11 cellular contexts compared by ENCODE assay signal in the genomic region with DNA sequence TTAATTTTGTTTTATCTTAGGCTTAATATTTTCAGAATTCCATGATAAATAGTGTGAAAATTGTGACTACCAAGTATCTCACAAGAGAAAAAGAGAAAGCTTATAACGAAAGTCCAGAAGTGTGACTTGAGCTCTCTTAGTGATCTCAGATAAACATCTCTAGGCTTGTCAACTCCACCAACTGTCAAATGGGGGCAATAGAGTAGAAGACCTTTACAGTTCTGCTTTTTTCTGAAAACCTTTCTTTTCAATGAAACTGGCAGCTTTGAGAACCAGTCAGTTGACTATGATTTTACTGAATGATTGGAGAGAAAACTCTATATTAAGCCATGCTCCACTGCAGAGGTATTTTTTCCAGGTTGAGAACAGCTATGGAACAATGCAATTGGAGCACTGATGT.
DNase-seq lines count a peak whose midpoint lies in the region; ATAC-seq, FAIRE-seq and TF ChIP-seq lines count a peak whose summit lies in the region.
"Had no signal": no experiment of that assay in that cellular context is flagged by ENCODE, and none has a peak within 500 bp of the region (broad histone marks: within the 10 kb centered on the region; RNA-seq: fewer than 3 reads in every experiment).

No MANE protein-coding gene starts in this region.

- H3K36me3 ChIP-seq in GM12878 (ENCODE audit: control insufficient read depth in 2 of 2, insufficient read depth in 2 of 2, low read length in 1 of 2): no peaks in the 10 kb centered on the region
- no peaks in the 10 kb centered on the region for H3K36me3 ChIP-seq in upper lobe of right lung

- TF ChIP-seq POLR2A in GM12878 (IDR thresholded peaks at IDR 0.05; ENCODE audit: low read depth, low read length): no peak

- no peak for TF ChIP-seq EP300 in GM12878 (IDR thresholded peaks at IDR 0.05; ENCODE audit: borderline replicate concordance in 1 of 2, control insufficient read depth in 1 of 2, low read depth in 2 of 2, low read length in 2 of 2)

- ATAC-seq in GM18508 (IDR thresholded peaks at IDR 0.05; ENCODE audit: insufficient read depth, unreplicated experiment) (peak; percentile 41), GM21723 (IDR thresholded peaks at IDR 0.05; ENCODE audit: unreplicated experiment) (peak; percentile 79), HG03460 (IDR thresholded peaks at IDR 0.05; ENCODE audit: unreplicated experiment) (peak; percentile 56), GM12878 (peak; percentile 74), upper lobe of right lung (no peak), T-helper 17 cell (no peak)
- ATAC-seq: HepG2 had no signal

- POLR2A ChIA-PET in GM12878 (lab: Charles Lee): interaction anchor here (1.0 kb wide), 1 partner anchor 114 kb away, joined by 3 read pairs; no protein-coding TSS in a partner anchor

- SMC1A ChIA-PET in GM12878 (lab: Charles Lee; ENCODE audit: uncharacterized antibody, unreplicated experiment): interaction anchor here (0.7 to 4.7 kb wide), 67 partner anchors 10 to 449 kb away, joined by 3 to 81 read pairs (median 4); a partner anchor contains a TSS

- H3K27me3 Mint-ChIP-seq in T-helper 17 cell: peaks cover 11% of the 10 kb centered on the region

- H3K4me1 ChIP-seq in GM12878 (ENCODE audit: control insufficient read depth, insufficient read depth, low read length) (peaks cover 10% of the 10 kb centered on the region; the same call in 1 of the 2 replicates), upper lobe of right lung (peaks cover 4% of the 10 kb centered on the region)

- H3K9me3 ChIP-seq in GM12878 (replicated peaks; ENCODE audit: control insufficient read depth, insufficient read depth, low read length) (peaks cover under 1% of the 10 kb centered on the region; the same call in 1 of the 3 replicates), upper lobe of right lung (no peaks in the 10 kb centered on the region), T-helper 17 cell (ENCODE audit: control insufficient read depth, low read length, poor library complexity, severe bottlenecking) (no peaks in the 10 kb centered on the region)

- WGBS in GM12878 (ENCODE audit: insufficient coverage, insufficient replicate concordance, low lambda C conversion rate, missing lambda C conversion rate): 52% methylated on average over 1 of the region's 1 CpG

- peak; percentile 85 for TF ChIP-seq RAD21 in GM12878 (IDR thresholded peaks at IDR 0.05; ENCODE audit: insufficient read depth, low read depth, low read length)

- H3K79me2 ChIP-seq in GM12878 (ENCODE audit: control insufficient read depth, insufficient read depth, low read length): no peaks in the 10 kb centered on the region

- no peaks in the 10 kb centered on the region for H4K20me1 ChIP-seq in GM12878 (ENCODE audit: control insufficient read depth, insufficient read depth)

- no peak overlapping the region for H3K4me3 Mint-ChIP-seq in T-helper 17 cell

- CTCF ChIA-PET in GM12878 (lab: Yijun Ruan, JAX): interaction anchor here (0.6 to 4.1 kb wide), 51 partner anchors 10 to 450 kb away, joined by 3 to 90 read pairs (median 4); no protein-coding TSS in a partner anchor

- in situ Hi-C loops in GM12878 (cut with MboI): no loop called here

- no peaks in the 10 kb centered on the region for H3K4me1 Mint-ChIP-seq in T-helper 17 cell

- peaks cover 2% of the 10 kb centered on the region for H3K36me3 Mint-ChIP-seq in T-helper 17 cell (ENCODE audit: low read depth)

- H3K27me3 ChIP-seq in GM12878 (replicated peaks in 1 of 2; ENCODE audit: control insufficient read depth in 2 of 2, insufficient read depth in 2 of 2, low read length in 1 of 2) (no peaks in the 10 kb centered on the region), upper lobe of right lung (no peaks in the 10 kb centered on the region)

- H3K27ac Mint-ChIP-seq in T-helper 17 cell: no peak overlapping the region

- no TSS peak for BruUV-seq in GM12878 (replicated peaks; lab: Mats Ljungman, UMichigan)

- RAD21 ChIA-PET in GM12878 (lab: Charles Lee; ENCODE audit: unreplicated experiment): interaction anchor here (0.7 to 5.3 kb wide), 37 partner anchors 10 to 449 kb away, joined by 3 to 66 read pairs (median 4); a partner anchor contains a TSS

- intact Hi-C loops in GM12878 (cut with micrococcal nuclease; ENCODE audit: unreplicated experiment): loop anchor here (2.0 to 5.0 kb wide), 3 partner anchors 120 to 437 kb away; no protein-coding TSS in a partner anchor
- intact Hi-C loops in upper lobe of right lung (cut with DNase I): no loop called here

- peak; percentile 47 for FAIRE-seq in GM12878 (lab: Jason Lieb, UNC)
- FAIRE-seq: HepG2 had no signal

- H3K4me2 ChIP-seq in GM12878 (ENCODE audit: control insufficient read depth, insufficient read depth): no peak overlapping the region

- no peak overlapping the region for H3K9ac ChIP-seq in GM12878 (ENCODE audit: control insufficient read depth, insufficient read depth, low read length)

- DNase-seq in GM12878 (ENCODE audit: low read depth, low spot score): no peak
- DNase-seq in activated effector memory CD4-positive, alpha-beta T cell treated with anti-CD3 and anti-CD28 coated beads, Interleukin-2, amount 50 U/mL, for 16 hours: no peak
- no peak for DNase-seq in upper lobe of right lung
- no peak for DNase-seq in medulla oblongata (ENCODE audit: extremely low spot score)
- DNase-seq in T-helper 17 cell: no peak
- DNase-seq: DMS79 treated with DMSO at 0.1 percent for 48 hours; stimulated activated CD4-positive, alpha-beta T cell treated with anti-CD3 and anti-CD28 coated beads, Interleukin-4, amount 100 ng/mL, for 1 hour had no signal

- H3K27ac ChIP-seq in GM12878 (ENCODE audit: control insufficient read depth, insufficient read depth): no peak overlapping the region
- H3K27ac ChIP-seq in upper lobe of right lung: no peak overlapping the region

- H2AFZ ChIP-seq in GM12878 (ENCODE audit: control insufficient read depth, low read depth, low read length): no peak overlapping the region

- no peak overlapping the region for H3K4me3 ChIP-seq in GM12878
- H3K4me3 ChIP-seq in upper lobe of right lung: no peak overlapping the region

- peak; percentile 19 to 46 (median 34); a peak in 5 of 6 replicates for TF ChIP-seq CTCF in GM12878 (IDR thresholded peaks at IDR 0.05 in 2 of 3, conservative IDR thresholded peaks at IDR 0.05 in 1 of 3; ENCODE audit: control insufficient read depth in 2 of 3, extremely low read depth in 1 of 3, insufficient read depth in 1 of 3, low read depth in 3 of 3, low read length in 3 of 3)
- TF ChIP-seq CTCF in upper lobe of right lung (IDR thresholded peaks at IDR 0.05): no peak

TF ChIP-seq in GM12878, 131 proteins besides CTCF, POLR2A, EP300 and RAD21 (continues in another document):
- TF ChIP-seq PAX5 (IDR thresholded peaks at IDR 0.05; ENCODE audit: borderline replicate concordance, low read depth, low read length) (no peak), FOXM1 (IDR thresholded peaks at IDR 0.05; ENCODE audit: low read depth, low read length) (0 out of 2 replicates have a peak, but pooled peaks have one; percentile 53), NRF1 (conservative IDR thresholded peaks at IDR 0.05; ENCODE audit: low read depth, low read length) (no peak), NR2C2 (IDR thresholded peaks at IDR 0.05; ENCODE audit: borderline replicate concordance, control insufficient read depth, insufficient read length, low read depth) (no peak), SMC3 (IDR thresholded peaks at IDR 0.05; ENCODE audit: borderline replicate concordance, low read length) (peak; percentile 42; the same call in 1 of the 2 replicates), HDAC6 (IDR thresholded peaks at IDR 0.05; ENCODE audit: unreplicated experiment) (no peak), NBN (IDR thresholded peaks at IDR 0.05) (no peak), PML (IDR thresholded peaks at IDR 0.05; ENCODE audit: low read length) (0 out of 2 replicates have a peak, but pooled peaks have one; percentile 32), ZSCAN29 (IDR thresholded peaks at IDR 0.05) (no peak), CBX5 (IDR thresholded peaks at IDR 0.05; ENCODE audit: low read depth) (peak; percentile 64; the same call in 1 of the 2 replicates), TCF3 (IDR thresholded peaks at IDR 0.05; ENCODE audit: borderline replicate concordance, insufficient read depth, low read depth, low read length) (no peak), IKZF1 (conservative IDR thresholded peaks at IDR 0.05) (peak; percentile 33; the same call in 1 of the 2 replicates), PAX8 (IDR thresholded peaks at IDR 0.05) (no peak), SPI1 (IDR thresholded peaks at IDR 0.05; ENCODE audit: borderline replicate concordance, insufficient read depth, low read depth, low read length) (peak; percentile 35; the same call in 1 of the 2 replicates), NR2F1 (conservative IDR thresholded peaks at IDR 0.05) (no peak)
- TF ChIP-seq, protein P1, sequence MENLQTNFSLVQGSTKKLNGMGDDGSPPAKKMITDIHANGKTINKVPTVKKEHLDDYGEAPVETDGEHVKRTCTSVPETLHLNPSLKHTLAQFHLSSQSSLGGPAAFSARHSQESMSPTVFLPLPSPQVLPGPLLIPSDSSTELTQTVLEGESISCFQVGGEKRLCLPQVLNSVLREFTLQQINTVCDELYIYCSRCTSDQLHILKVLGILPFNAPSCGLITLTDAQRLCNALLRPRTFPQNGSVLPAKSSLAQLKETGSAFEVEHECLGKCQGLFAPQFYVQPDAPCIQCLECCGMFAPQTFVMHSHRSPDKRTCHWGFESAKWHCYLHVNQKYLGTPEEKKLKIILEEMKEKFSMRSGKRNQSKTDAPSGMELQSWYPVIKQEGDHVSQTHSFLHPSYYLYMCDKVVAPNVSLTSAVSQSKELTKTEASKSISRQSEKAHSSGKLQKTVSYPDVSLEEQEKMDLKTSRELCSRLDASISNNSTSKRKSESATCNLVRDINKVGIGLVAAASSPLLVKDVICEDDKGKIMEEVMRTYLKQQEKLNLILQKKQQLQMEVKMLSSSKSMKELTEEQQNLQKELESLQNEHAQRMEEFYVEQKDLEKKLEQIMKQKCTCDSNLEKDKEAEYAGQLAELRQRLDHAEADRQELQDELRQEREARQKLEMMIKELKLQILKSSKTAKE (IDR thresholded peaks at IDR 0.05; ENCODE audit: low read depth, poor library complexity, severe bottlenecking): peak; percentile 27
- TF ChIP-seq, protein P2, sequence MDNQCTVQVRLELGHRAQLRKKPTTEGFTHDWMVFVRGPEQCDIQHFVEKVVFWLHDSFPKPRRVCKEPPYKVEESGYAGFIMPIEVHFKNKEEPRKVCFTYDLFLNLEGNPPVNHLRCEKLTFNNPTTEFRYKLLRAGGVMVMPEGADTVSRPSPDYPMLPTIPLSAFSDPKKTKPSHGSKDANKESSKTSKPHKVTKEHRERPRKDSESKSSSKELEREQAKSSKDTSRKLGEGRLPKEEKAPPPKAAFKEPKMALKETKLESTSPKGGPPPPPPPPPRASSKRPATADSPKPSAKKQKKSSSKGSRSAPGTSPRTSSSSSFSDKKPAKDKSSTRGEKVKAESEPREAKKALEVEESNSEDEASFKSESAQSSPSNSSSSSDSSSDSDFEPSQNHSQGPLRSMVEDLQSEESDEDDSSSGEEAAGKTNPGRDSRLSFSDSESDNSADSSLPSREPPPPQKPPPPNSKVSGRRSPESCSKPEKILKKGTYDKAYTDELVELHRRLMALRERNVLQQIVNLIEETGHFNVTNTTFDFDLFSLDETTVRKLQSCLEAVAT (IDR thresholded peaks at IDR 0.05): no peak

Comparison
In these comparisons a context has a peak if more than half of its experiments do, and no peak if none do; other contexts are left out.
1. ATAC-seq: peak in GM18508 (single experiment), GM21723 (single experiment), HG03460 (single experiment) and GM12878 (single experiment); none in upper lobe of right lung (single experiment) and T-helper 17 cell (single experiment).